1 cellular context compared by ENCODE assay signal in the genomic region with DNA sequence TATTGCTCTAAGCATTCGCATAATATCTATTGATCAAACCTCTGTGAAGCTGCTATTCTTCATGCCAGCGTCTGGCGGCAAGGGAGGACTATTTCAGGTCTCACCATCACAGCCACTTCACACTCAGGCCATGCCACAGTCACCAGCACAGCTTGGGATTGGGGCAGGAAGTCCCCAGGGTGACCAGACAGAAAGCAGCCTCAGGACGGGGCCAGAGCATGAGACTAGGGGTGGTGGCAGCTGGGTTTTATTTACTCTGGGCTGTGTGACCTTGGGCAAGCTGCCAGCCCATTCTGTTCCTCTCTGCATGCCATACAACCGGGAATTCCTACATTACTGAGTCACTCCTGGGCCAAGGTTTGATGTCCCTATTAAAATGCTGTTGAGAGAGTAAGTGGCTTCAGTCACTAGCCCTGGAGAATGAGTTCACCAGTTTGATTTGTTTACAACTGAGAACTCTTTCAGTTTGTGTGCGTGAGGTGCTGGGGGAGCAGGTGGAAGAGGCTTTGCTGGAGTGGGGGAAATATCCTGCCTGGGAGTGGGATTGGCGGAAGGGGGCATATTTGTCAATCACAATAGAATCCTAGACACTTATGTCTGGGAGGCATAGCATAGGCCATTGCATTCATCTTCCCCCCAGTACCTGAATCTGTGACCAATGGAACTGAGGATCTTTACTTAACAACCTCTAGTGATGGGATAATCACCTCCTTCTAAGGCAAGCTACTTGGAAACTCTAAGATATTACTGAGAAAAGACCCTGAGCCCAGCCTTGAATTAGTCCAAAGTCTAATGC.
TF ChIP-seq lines count a peak whose summit lies in the region.

No MANE protein-coding gene starts in this region.

TF ChIP-seq in GM23338, 12 proteins besides CTCF, POLR2A, EP300 and RAD21 (continued from another document):
- TF ChIP-seq, protein P1, sequence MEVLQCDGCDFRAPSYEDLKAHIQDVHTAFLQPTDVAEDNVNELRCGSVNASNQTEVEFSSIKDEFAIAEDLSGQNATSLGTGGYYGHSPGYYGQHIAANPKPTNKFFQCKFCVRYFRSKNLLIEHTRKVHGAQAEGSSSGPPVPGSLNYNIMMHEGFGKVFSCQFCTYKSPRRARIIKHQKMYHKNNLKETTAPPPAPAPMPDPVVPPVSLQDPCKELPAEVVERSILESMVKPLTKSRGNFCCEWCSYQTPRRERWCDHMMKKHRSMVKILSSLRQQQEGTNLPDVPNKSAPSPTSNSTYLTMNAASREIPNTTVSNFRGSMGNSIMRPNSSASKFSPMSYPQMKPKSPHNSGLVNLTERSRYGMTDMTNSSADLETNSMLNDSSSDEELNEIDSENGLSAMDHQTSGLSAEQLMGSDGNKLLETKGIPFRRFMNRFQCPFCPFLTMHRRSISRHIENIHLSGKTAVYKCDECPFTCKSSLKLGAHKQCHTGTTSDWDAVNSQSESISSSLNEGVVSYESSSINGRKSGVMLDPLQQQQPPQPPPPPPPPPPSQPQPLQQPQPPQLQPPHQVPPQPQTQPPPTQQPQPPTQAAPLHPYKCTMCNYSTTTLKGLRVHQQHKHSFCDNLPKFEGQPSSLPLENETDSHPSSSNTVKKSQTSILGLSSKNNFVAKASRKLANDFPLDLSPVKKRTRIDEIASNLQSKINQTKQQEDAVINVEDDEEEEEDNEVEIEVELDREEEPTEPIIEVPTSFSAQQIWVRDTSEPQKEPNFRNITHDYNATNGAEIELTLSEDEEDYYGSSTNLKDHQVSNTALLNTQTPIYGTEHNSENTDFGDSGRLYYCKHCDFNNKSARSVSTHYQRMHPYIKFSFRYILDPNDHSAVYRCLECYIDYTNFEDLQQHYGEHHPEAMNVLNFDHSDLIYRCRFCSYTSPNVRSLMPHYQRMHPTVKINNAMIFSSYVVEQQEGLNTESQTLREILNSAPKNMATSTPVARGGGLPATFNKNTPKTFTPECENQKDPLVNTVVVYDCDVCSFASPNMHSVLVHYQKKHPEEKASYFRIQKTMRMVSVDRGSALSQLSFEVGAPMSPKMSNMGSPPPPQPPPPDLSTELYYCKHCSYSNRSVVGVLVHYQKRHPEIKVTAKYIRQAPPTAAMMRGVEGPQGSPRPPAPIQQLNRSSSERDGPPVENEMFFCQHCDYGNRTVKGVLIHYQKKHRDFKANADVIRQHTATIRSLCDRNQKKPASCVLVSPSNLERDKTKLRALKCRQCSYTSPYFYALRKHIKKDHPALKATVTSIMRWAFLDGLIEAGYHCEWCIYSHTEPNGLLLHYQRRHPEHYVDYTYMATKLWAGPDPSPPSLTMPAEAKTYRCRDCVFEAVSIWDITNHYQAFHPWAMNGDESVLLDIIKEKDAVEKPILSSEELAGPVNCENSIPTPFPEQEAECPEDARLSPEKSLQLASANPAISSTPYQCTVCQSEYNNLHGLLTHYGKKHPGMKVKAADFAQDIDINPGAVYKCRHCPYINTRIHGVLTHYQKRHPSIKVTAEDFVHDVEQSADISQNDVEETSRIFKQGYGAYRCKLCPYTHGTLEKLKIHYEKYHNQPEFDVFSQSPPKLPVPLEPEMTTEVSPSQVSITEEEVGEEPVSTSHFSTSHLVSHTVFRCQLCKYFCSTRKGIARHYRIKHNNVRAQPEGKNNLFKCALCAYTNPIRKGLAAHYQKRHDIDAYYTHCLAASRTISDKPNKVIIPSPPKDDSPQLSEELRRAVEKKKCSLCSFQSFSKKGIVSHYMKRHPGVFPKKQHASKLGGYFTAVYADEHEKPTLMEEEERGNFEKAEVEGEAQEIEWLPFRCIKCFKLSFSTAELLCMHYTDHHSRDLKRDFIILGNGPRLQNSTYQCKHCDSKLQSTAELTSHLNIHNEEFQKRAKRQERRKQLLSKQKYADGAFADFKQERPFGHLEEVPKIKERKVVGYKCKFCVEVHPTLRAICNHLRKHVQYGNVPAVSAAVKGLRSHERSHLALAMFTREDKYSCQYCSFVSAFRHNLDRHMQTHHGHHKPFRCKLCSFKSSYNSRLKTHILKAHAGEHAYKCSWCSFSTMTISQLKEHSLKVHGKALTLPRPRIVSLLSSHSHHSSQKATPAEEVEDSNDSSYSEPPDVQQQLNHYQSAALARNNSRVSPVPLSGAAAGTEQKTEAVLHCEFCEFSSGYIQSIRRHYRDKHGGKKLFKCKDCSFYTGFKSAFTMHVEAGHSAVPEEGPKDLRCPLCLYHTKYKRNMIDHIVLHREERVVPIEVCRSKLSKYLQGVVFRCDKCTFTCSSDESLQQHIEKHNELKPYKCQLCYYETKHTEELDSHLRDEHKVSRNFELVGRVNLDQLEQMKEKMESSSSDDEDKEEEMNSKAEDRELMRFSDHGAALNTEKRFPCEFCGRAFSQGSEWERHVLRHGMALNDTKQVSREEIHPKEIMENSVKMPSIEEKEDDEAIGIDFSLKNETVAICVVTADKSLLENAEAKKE (CRISPR knock-in tag; IDR thresholded peaks at IDR 0.05): no peak
- no peak for TF ChIP-seq ZNF331 (CRISPR knock-in tag; IDR thresholded peaks at IDR 0.05; ENCODE audit: low read depth)
- no peak for TF ChIP-seq EZH2phosphoT487 (IDR thresholded peaks at IDR 0.05; ENCODE audit: unreplicated experiment)
- TF ChIP-seq NANOG (IDR thresholded peaks at IDR 0.05; ENCODE audit: borderline replicate concordance): no peak
